In genomic region chr6:16723833-16724232, GRCh38 we compare ENCODE assay signal across 1 cellular context.
TF ChIP-seq lines count a peak whose summit lies in the region.

No MANE protein-coding gene starts in this region.

TF ChIP-seq in WTC11, 78 proteins besides CTCF, POLR2A, EP300 and RAD21 (continued from another document):
- no peak for TF ChIP-seq MYBL2 (CRISPR knock-in tag; IDR thresholded peaks at IDR 0.05)
- TF ChIP-seq ZNF423 (CRISPR knock-in tag; IDR thresholded peaks at IDR 0.05): no peak
- no peak for TF ChIP-seq ESRRA (CRISPR knock-in tag; IDR thresholded peaks at IDR 0.05; ENCODE audit: borderline replicate concordance)
- TF ChIP-seq ETV6 (CRISPR knock-in tag; IDR thresholded peaks at IDR 0.05): no peak
- no peak for TF ChIP-seq USF2 (CRISPR knock-in tag; IDR thresholded peaks at IDR 0.05)
- TF ChIP-seq E2F5 (CRISPR knock-in tag; IDR thresholded peaks at IDR 0.05): no peak
- no peak for TF ChIP-seq GRHL2 (CRISPR knock-in tag; IDR thresholded peaks at IDR 0.05; ENCODE audit: insufficient replicate concordance, severe bottlenecking)
- no peak for TF ChIP-seq ZBTB21 (CRISPR knock-in tag; IDR thresholded peaks at IDR 0.05; ENCODE audit: borderline replicate concordance)
- TF ChIP-seq CREB1 (CRISPR knock-in tag; IDR thresholded peaks at IDR 0.05): no peak
- TF ChIP-seq ZNF396 (CRISPR knock-in tag; IDR thresholded peaks at IDR 0.05; ENCODE audit: borderline replicate concordance): no peak
- TF ChIP-seq CREM (CRISPR knock-in tag; IDR thresholded peaks at IDR 0.05): no peak
